Comparison of ENCODE assay signal across 10 cellular contexts in the genomic region with DNA sequence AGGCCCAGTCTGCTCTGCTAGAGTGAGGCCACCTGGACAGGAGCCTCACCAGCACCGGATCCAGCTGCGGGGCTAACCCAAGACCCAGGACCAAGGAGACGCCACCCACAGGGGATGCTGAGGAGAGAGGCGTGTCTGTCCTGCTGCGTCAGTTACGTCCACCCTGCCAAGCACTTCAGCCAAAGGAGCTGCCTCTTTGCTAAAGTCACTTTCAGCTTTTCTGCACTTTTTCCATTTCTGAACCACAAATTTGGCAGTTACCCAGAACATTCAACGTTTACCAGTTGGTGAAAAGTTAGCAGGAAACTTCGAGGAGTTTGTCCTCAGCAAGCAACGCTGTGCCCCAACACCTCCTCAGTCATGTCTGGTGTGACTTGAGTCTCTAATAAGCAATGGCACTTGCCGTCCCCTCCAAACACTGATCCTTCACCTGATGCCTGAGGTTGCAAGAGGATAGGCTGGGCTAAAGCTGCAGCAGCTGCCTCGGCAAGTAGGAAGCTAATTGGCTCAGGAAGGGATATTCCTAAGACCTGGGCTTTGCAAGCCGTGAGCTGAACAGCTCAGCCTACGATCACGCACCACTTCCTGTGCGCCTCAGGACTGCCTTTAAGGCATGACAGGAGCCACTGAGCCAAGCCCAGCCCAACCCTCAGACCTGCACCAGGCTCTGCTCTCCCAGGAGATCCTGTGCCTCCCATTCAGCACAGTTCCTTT. TPM values are rescaled to one million over a fixed set of nuclear protein-coding genes. Genes with fewer than 3 reads are reported as not detected.
DNase-seq lines count a peak whose midpoint lies in the region; ATAC-seq and TF ChIP-seq lines count a peak whose summit lies in the region.
"Had no signal": no experiment of that assay in that cellular context is flagged by ENCODE, and none has a peak within 500 bp of the region (broad histone marks: within the 10 kb centered on the region; RNA-seq: fewer than 3 reads in every experiment).

No MANE protein-coding gene starts in this region.

- H3K27ac ChIP-seq in CD4-positive, CD25-positive, alpha-beta regulatory T cell (ENCODE audit: insufficient read depth, low read length, poor library complexity, severe bottlenecking): no peak overlapping the region

- peaks cover 13% of the 10 kb centered on the region for H3K27me3 Mint-ChIP-seq in CD4-positive, CD25-positive, alpha-beta regulatory T cell
- H3K27me3 Mint-ChIP-seq in activated CD8-positive, alpha-beta T cell treated with anti-CD3 and anti-CD28 coated beads for 36 hours: peaks cover 2% of the 10 kb centered on the region
- H3K27me3 Mint-ChIP-seq in memory B cell: peaks cover 12% of the 10 kb centered on the region

- peak; percentile 36 to 54 for ATAC-seq in CD4-positive, CD25-positive, alpha-beta regulatory T cell (ENCODE audit: low read depth in 2 of 2)
- ATAC-seq in activated CD8-positive, alpha-beta T cell treated with anti-CD3 and anti-CD28 coated beads for 36 hours: peak; percentile 71
- no peak for ATAC-seq in memory B cell (ENCODE audit: low read depth)
- ATAC-seq in GM18868 (IDR thresholded peaks at IDR 0.05; ENCODE audit: unreplicated experiment): no peak
- no peak for ATAC-seq in HG03159 (IDR thresholded peaks at IDR 0.05; ENCODE audit: unreplicated experiment)
- no peak for ATAC-seq in GM18505 (IDR thresholded peaks at IDR 0.05; ENCODE audit: unreplicated experiment)
- ATAC-seq: GM12878 had no signal

- peak in 2 of 3 donors; percentile 14 to 36 for DNase-seq in CD4-positive, CD25-positive, alpha-beta regulatory T cell
- DNase-seq in Jurkat, Clone E6-1 (ENCODE audit: low read depth, low spot score): peak; percentile 74
- DNase-seq in activated CD8-positive, alpha-beta T cell treated with anti-CD3 and anti-CD28 coated beads for 36 hours: peak; percentile 62
- DNase-seq in memory B cell (ENCODE audit: low spot score in 2 of 2) (no peak), KG1 (lab: John Stamatoyannopoulos, UW) (no peak)
- DNase-seq: effector CD8-positive, alpha-beta T cell had no signal

- intact Hi-C loops in activated CD8-positive, alpha-beta T cell treated with anti-CD3 and anti-CD28 coated beads for 36 hours (cut with micrococcal nuclease): loop anchor here (5.0 kb wide), 1 partner anchor 41 kb away; no protein-coding TSS in a partner anchor

- no peak for TF ChIP-seq CTCF in activated CD8-positive, alpha-beta T cell treated with anti-CD3 and anti-CD28 coated beads for 36 hours (IDR thresholded peaks at IDR 0.05)

- H3K9me3 Mint-ChIP-seq in CD4-positive, CD25-positive, alpha-beta regulatory T cell: no peaks in the 10 kb centered on the region
- no peaks in the 10 kb centered on the region for H3K9me3 Mint-ChIP-seq in activated CD8-positive, alpha-beta T cell treated with anti-CD3 and anti-CD28 coated beads for 36 hours
- H3K9me3 Mint-ChIP-seq in memory B cell: no peaks in the 10 kb centered on the region

- no peak overlapping the region for H3K4me3 ChIP-seq in CD4-positive, CD25-positive, alpha-beta regulatory T cell (ENCODE audit: low read depth, low read length)
- peak overlapping the region; percentile 6 for H3K4me3 ChIP-seq in Jurkat, Clone E6-1 (ENCODE audit: low read length)
- H3K4me3 ChIP-seq: GM12878 had no signal

- no peaks in the 10 kb centered on the region for H3K36me3 Mint-ChIP-seq in CD4-positive, CD25-positive, alpha-beta regulatory T cell
- H3K36me3 Mint-ChIP-seq in activated CD8-positive, alpha-beta T cell treated with anti-CD3 and anti-CD28 coated beads for 36 hours (ENCODE audit: low read depth): no peaks in the 10 kb centered on the region
- H3K36me3 Mint-ChIP-seq in memory B cell: no peaks in the 10 kb centered on the region

- H3K4me3 Mint-ChIP-seq in CD4-positive, CD25-positive, alpha-beta regulatory T cell: peak overlapping the region in 2 of 4 donors; percentile 31 to 69
- peak overlapping the region; percentile 32 for H3K4me3 Mint-ChIP-seq in activated CD8-positive, alpha-beta T cell treated with anti-CD3 and anti-CD28 coated beads for 36 hours
- H3K4me3 Mint-ChIP-seq in memory B cell: peak overlapping the region; percentile 29

- no peak for TF ChIP-seq POLR2A in GM18505 (IDR thresholded peaks at IDR 0.05; ENCODE audit: borderline replicate concordance, extremely low read depth, insufficient read depth, insufficient read length)

- peaks cover 17% of the 10 kb centered on the region for H3K4me1 ChIP-seq in CD4-positive, CD25-positive, alpha-beta regulatory T cell (ENCODE audit: control insufficient read depth, insufficient read depth, low read length, poor library complexity, severe bottlenecking)

- no peaks in the 10 kb centered on the region for H3K36me3 ChIP-seq in CD4-positive, CD25-positive, alpha-beta regulatory T cell (ENCODE audit: control insufficient read depth, insufficient read depth, low read length)

- no peaks in the 10 kb centered on the region for H3K9me3 ChIP-seq in CD4-positive, CD25-positive, alpha-beta regulatory T cell (ENCODE audit: control insufficient read depth in 2 of 2, low read length in 2 of 2)

- POLR2A ChIA-PET in activated CD8-positive, alpha-beta T cell treated with anti-CD3 and anti-CD28 coated beads for 36 hours (lab: Charles Lee): interaction anchor here (0.8 to 1.1 kb wide), 2 partner anchors 14 to 61 kb away, joined by 3 read pairs; no protein-coding TSS in a partner anchor

- peak overlapping the region in 1 of 3 donors; percentile 34 for H3K27ac Mint-ChIP-seq in CD4-positive, CD25-positive, alpha-beta regulatory T cell
- no peak overlapping the region for H3K27ac Mint-ChIP-seq in activated CD8-positive, alpha-beta T cell treated with anti-CD3 and anti-CD28 coated beads for 36 hours
- no peak overlapping the region for H3K27ac Mint-ChIP-seq in memory B cell

- CTCF ChIA-PET in activated CD8-positive, alpha-beta T cell treated with anti-CD3 and anti-CD28 coated beads for 36 hours (lab: Charles Lee): interaction anchor here (1.0 to 2.2 kb wide), 10 partner anchors 9 to 583 kb away, joined by 3 to 19 read pairs (median 4); no protein-coding TSS in a partner anchor

- H3K27me3 ChIP-seq in CD4-positive, CD25-positive, alpha-beta regulatory T cell (ENCODE audit: control insufficient read depth, insufficient read depth, low read length): no peaks in the 10 kb centered on the region

- H3K4me1 Mint-ChIP-seq in CD4-positive, CD25-positive, alpha-beta regulatory T cell: peaks cover 0 to 43% (median 5%) of the 10 kb centered on the region in 4 donors
- H3K4me1 Mint-ChIP-seq in activated CD8-positive, alpha-beta T cell treated with anti-CD3 and anti-CD28 coated beads for 36 hours (ENCODE audit: low read depth): peaks cover 36% of the 10 kb centered on the region
- peaks cover 18% of the 10 kb centered on the region for H3K4me1 Mint-ChIP-seq in memory B cell

RNA-seq across cellular contexts. Expression of gene KCNH2, which starts 40.1 kb away (rescaled TPM):
- 3.5 TPM for total RNA-seq in CD4-positive, CD25-positive, alpha-beta regulatory T cell
- 1 to 10 TPM in 3 of 4 donors, under 1 TPM in 1; 0.83 to 2.8 (median 1.5) TPM for polyA plus RNA-seq in CD4-positive, CD25-positive, alpha-beta regulatory T cell
- 43.6 TPM for polyA plus RNA-seq in Jurkat, Clone E6-1 (2012; ENCODE audit: insufficient read depth, insufficient read length)
- total RNA-seq in activated CD8-positive, alpha-beta T cell treated with anti-CD3 and anti-CD28 coated beads for 36 hours: under 1 TPM; 0.23 to 0.29 TPM

RNA-seq across cellular contexts. Expression of gene NOS3, which starts 52.8 kb away (rescaled TPM):
- total RNA-seq in CD4-positive, CD25-positive, alpha-beta regulatory T cell: 10.7 TPM
- 1 to 10 TPM; 3.2 to 8.8 (median 7.1) TPM for polyA plus RNA-seq in CD4-positive, CD25-positive, alpha-beta regulatory T cell
- polyA plus RNA-seq in Jurkat, Clone E6-1 (2012; ENCODE audit: insufficient read depth, insufficient read length): 8.5 TPM
- 1 to 10 TPM; 5.4 to 6.2 TPM for total RNA-seq in activated CD8-positive, alpha-beta T cell treated with anti-CD3 and anti-CD28 coated beads for 36 hours

Comparison
In these comparisons a context has a peak if more than half of its experiments do, and no peak if none do; other contexts are left out.
1. ATAC-seq: peak in CD4-positive, CD25-positive, alpha-beta regulatory T cell (2 of 2) and activated CD8-positive, alpha-beta T cell treated with anti-CD3 and anti-CD28 coated beads for 36 hours (single experiment); none in memory B cell (single experiment), GM18868 (single experiment), HG03159 (single experiment) and GM18505 (single experiment).
2. DNase-seq: peak in CD4-positive, CD25-positive, alpha-beta regulatory T cell (2 of 3), Jurkat, Clone E6-1 (single experiment) and activated CD8-positive, alpha-beta T cell treated with anti-CD3 and anti-CD28 coated beads for 36 hours (single experiment); none in memory B cell (0 of 2) and KG1 (single experiment).